ENCODE assay signal across 16 cellular contexts in genomic region chr20:49791165-49791564, GRCh38. TPM values are rescaled to one million over a fixed set of nuclear protein-coding genes. Genes with fewer than 3 reads are reported as not detected.
DNase-seq lines count a peak whose midpoint lies in the region; ATAC-seq and TF ChIP-seq lines count a peak whose summit lies in the region.
"Had no signal": no experiment of that assay in that cellular context is flagged by ENCODE, and none has a peak within 500 bp of the region (broad histone marks: within the 10 kb centered on the region; RNA-seq: fewer than 3 reads in every experiment).

No MANE protein-coding gene starts in this region.

- H3K4me3 ChIP-seq in Caco-2 (ENCODE audit: low read depth, low read length) = no peak overlapping the region
- no peak overlapping the region for H3K4me3 ChIP-seq in OCI-LY3 (ENCODE audit: low read length)
- no peak overlapping the region for H3K4me3 ChIP-seq in esophagus squamous epithelium
- H3K4me3 ChIP-seq in smooth muscle cell = no peak overlapping the region
- no peak overlapping the region for H3K4me3 ChIP-seq in left lung
- H3K4me3 ChIP-seq: GM23338 had no signal

- H3K9ac ChIP-seq in OCI-LY3 (ENCODE audit: low read length) (peak overlapping the region; percentile 4; the same call in 1 of the 2 replicates), smooth muscle cell (ENCODE audit: low read depth) (no peak overlapping the region)
- H3K9ac ChIP-seq: KMS-11 had no signal

- H3K27ac Mint-ChIP-seq in Caco-2 (ENCODE audit: unreplicated experiment) = peak overlapping the region; percentile 55
- H3K27ac Mint-ChIP-seq in T-helper 2 cell treated with Interferon-gamma antibody and Interleukin-4, amounts not matched to agents 5 μg/mL and 100 μg/mL, for 36 hours = no peak overlapping the region
- H3K27ac Mint-ChIP-seq: GM23338 had no signal

- DNase-seq in Caco-2 (no peak), esophagus squamous epithelium (lab: John Stamatoyannopoulos, UW) (no peak), smooth muscle cell (lab: John Stamatoyannopoulos, UW; ENCODE audit: unreplicated experiment) (no peak), left lung (no peak), RPMI8226 (no peak)
- DNase-seq in T-helper 2 cell treated with Interferon-gamma antibody and Interleukin-4, amounts not matched to agents 5 μg/mL and 100 μg/mL, for 36 hours (ENCODE audit: low spot score) = no peak
- DNase-seq: BE2C; CD4-positive, alpha-beta memory T cell; GF-D8; NCI-H1092; NCI-H345; NCI-H526 treated with DMSO at 0.1 percent for 48 hours; OCI-M1 had no signal

- TF ChIP-seq CTCF in Caco-2 (IDR thresholded peaks at IDR 0.05; ENCODE audit: insufficient read depth in 1 of 2, low read depth in 1 of 2, low read length in 1 of 2, severe bottlenecking in 1 of 2, unreplicated experiment in 1 of 2) (no peak), OCI-LY3 (IDR thresholded peaks at IDR 0.05; ENCODE audit: low read depth, low read length) (no peak), esophagus squamous epithelium (IDR thresholded peaks at IDR 0.05) (no peak), smooth muscle cell (IDR thresholded peaks at IDR 0.05; ENCODE audit: borderline replicate concordance, insufficient read depth, poor library complexity, severe bottlenecking) (no peak), left lung (IDR thresholded peaks at IDR 0.05) (no peak)

- peaks cover 52% of the 10 kb centered on the region for H3K4me1 ChIP-seq in Caco-2
- peaks cover 86% of the 10 kb centered on the region for H3K4me1 ChIP-seq in OCI-LY3 (ENCODE audit: low read length)
- H3K4me1 ChIP-seq in esophagus squamous epithelium = peaks cover 7 to 48% (median 13%) of the 10 kb centered on the region in 3 donors
- H3K4me1 ChIP-seq in smooth muscle cell (ENCODE audit: low read depth) = peaks cover 5% of the 10 kb centered on the region
- H3K4me1 ChIP-seq in left lung = peaks cover 0 to 66% of the 10 kb centered on the region in 2 donors
- H3K4me1 ChIP-seq: BE2C had no signal

- BruUV-seq in Caco-2 (replicated peaks; lab: Mats Ljungman, UMichigan) = no TSS peak

- no peaks in the 10 kb centered on the region for H3K27me3 ChIP-seq in Caco-2 (replicated peaks; ENCODE audit: control insufficient read depth, insufficient read depth, low read length)
- no peaks in the 10 kb centered on the region for H3K27me3 ChIP-seq in OCI-LY3 (ENCODE audit: low read depth, low read length)
- no peaks in the 10 kb centered on the region for H3K27me3 ChIP-seq in esophagus squamous epithelium
- H3K27me3 ChIP-seq in smooth muscle cell (ENCODE audit: low read depth) = no peaks in the 10 kb centered on the region
- no peaks in the 10 kb centered on the region for H3K27me3 ChIP-seq in left lung
- H3K27me3 ChIP-seq: BE2C had no signal

- H3K27ac ChIP-seq in OCI-LY3 (ENCODE audit: low read length) (peak overlapping the region; percentile 27; the same call in 1 of the 2 replicates), esophagus squamous epithelium (peak overlapping the region in 3 of 4 donors; percentile 34 to 79 (median 75)), smooth muscle cell (ENCODE audit: low read depth) (peak overlapping the region; percentile 92), left lung (peak overlapping the region in 1 of 2 donors; percentile 78)
- H3K27ac ChIP-seq: KMS-11 had no signal

- CTCF ChIA-PET in Caco-2 (lab: Charles Lee) = no interaction called here

- H3K9me3 Mint-ChIP-seq in Caco-2 (ENCODE audit: unreplicated experiment) = no peaks in the 10 kb centered on the region
- H3K9me3 Mint-ChIP-seq in T-helper 2 cell treated with Interferon-gamma antibody and Interleukin-4, amounts not matched to agents 5 μg/mL and 100 μg/mL, for 36 hours = no peaks in the 10 kb centered on the region
- H3K9me3 Mint-ChIP-seq: CD4-positive, alpha-beta memory T cell; GM23338 had no signal

- H3K36me3 ChIP-seq in Caco-2 (ENCODE audit: control insufficient read depth, insufficient read depth, low read length) (no peaks in the 10 kb centered on the region), OCI-LY3 (replicated peaks; ENCODE audit: low read depth, low read length) (no peaks in the 10 kb centered on the region), esophagus squamous epithelium (no peaks in the 10 kb centered on the region), smooth muscle cell (ENCODE audit: low read depth) (no peaks in the 10 kb centered on the region), left lung (no peaks in the 10 kb centered on the region)
- H3K36me3 ChIP-seq: BE2C had no signal

- WGBS in esophagus squamous epithelium, 2 donors = 65% methylated on average over 2 of the region's 2 CpGs; no CpG with 5 or more reads in 1 of the 2 donors
- 78% methylated on average over 2 of the region's 2 CpGs for WGBS in smooth muscle cell (ENCODE audit: low lambda C conversion rate)

- H3K4me2 ChIP-seq in OCI-LY3 (ENCODE audit: low read length) (no peak overlapping the region), smooth muscle cell (no peak overlapping the region)
- H3K4me2 ChIP-seq: GM23338, KMS-11 had no signal

- no peak overlapping the region for H2AFZ ChIP-seq in OCI-LY3 (ENCODE audit: low read depth, low read length)
- no peak overlapping the region for H2AFZ ChIP-seq in smooth muscle cell (ENCODE audit: low read depth)
- H2AFZ ChIP-seq: GM23338 had no signal

- no peaks in the 10 kb centered on the region for H3K27me3 Mint-ChIP-seq in Caco-2 (ENCODE audit: insufficient read depth, unreplicated experiment)
- H3K27me3 Mint-ChIP-seq in T-helper 2 cell treated with Interferon-gamma antibody and Interleukin-4, amounts not matched to agents 5 μg/mL and 100 μg/mL, for 36 hours (ENCODE audit: low read depth) = peaks cover 2% of the 10 kb centered on the region

- intact Hi-C loops in Caco-2 (cut with micrococcal nuclease; ENCODE audit: unreplicated experiment) = loop anchor here (5.0 kb wide), 1 partner anchor 79 kb away; the partner anchor contains the start of gene B4GALT5
- intact Hi-C loops in esophagus squamous epithelium (cut with DNase I) = no loop called here
- intact Hi-C loops in left lung (cut with DNase I) = no loop called here

- ATAC-seq in left lung = no peak
- ATAC-seq: GM23338 had no signal

- no peak for TF ChIP-seq POLR2A in esophagus squamous epithelium (IDR thresholded peaks at IDR 0.05)

- peaks cover 5% of the 10 kb centered on the region for H3F3A ChIP-seq in smooth muscle cell (ENCODE audit: low read depth)

- POLR2A ChIA-PET in Caco-2 (lab: Charles Lee) = no interaction called here

- no peaks in the 10 kb centered on the region for H3K9me3 ChIP-seq in Caco-2
- H3K9me3 ChIP-seq in OCI-LY3 (ENCODE audit: insufficient read depth, low read length) = no peaks in the 10 kb centered on the region
- no peaks in the 10 kb centered on the region for H3K9me3 ChIP-seq in esophagus squamous epithelium
- H3K9me3 ChIP-seq in smooth muscle cell (replicated peaks; ENCODE audit: low read depth) = no peaks in the 10 kb centered on the region
- no peaks in the 10 kb centered on the region for H3K9me3 ChIP-seq in left lung
- H3K9me3 ChIP-seq: BE2C had no signal

- no peaks in the 10 kb centered on the region for H3K36me3 Mint-ChIP-seq in Caco-2 (ENCODE audit: insufficient read depth, unreplicated experiment)
- no peaks in the 10 kb centered on the region for H3K36me3 Mint-ChIP-seq in T-helper 2 cell treated with Interferon-gamma antibody and Interleukin-4, amounts not matched to agents 5 μg/mL and 100 μg/mL, for 36 hours (ENCODE audit: low read depth)
- H3K36me3 Mint-ChIP-seq: CD4-positive, alpha-beta memory T cell had no signal

- H3K4me1 Mint-ChIP-seq in Caco-2 (ENCODE audit: low read depth, unreplicated experiment) = peaks cover 28% of the 10 kb centered on the region
- peaks cover 41% of the 10 kb centered on the region for H3K4me1 Mint-ChIP-seq in T-helper 2 cell treated with Interferon-gamma antibody and Interleukin-4, amounts not matched to agents 5 μg/mL and 100 μg/mL, for 36 hours (ENCODE audit: low read depth)

- H3K4me3 Mint-ChIP-seq in Caco-2 (ENCODE audit: unreplicated experiment) = no peak overlapping the region
- H3K4me3 Mint-ChIP-seq in T-helper 2 cell treated with Interferon-gamma antibody and Interleukin-4, amounts not matched to agents 5 μg/mL and 100 μg/mL, for 36 hours = no peak overlapping the region
- H3K4me3 Mint-ChIP-seq: CD4-positive, alpha-beta memory T cell; GM23338 had no signal

- H3K79me2 ChIP-seq in OCI-LY3 (ENCODE audit: low read length) (no peaks in the 10 kb centered on the region), smooth muscle cell (ENCODE audit: low read depth) (no peaks in the 10 kb centered on the region)

- no peaks in the 10 kb centered on the region for H4K20me1 ChIP-seq in OCI-LY3 (ENCODE audit: insufficient read depth, low read length)
- no peaks in the 10 kb centered on the region for H4K20me1 ChIP-seq in smooth muscle cell (ENCODE audit: low read depth)

RNA-seq across cellular contexts. Expression of gene SLC9A8, which starts 21.5 kb away (rescaled TPM):
- total RNA-seq in Caco-2 (2022) (19.5 and 21.4 TPM in 2 replicates), esophagus squamous epithelium (10 to 100 TPM; 11.5 to 14.1 (median 11.9) TPM), smooth muscle cell (3.9 and 4.5 TPM in 2 replicates), left lung (10 to 100 TPM in 1 of 2 donors, 1 to 10 TPM in 1; 8.4 to 16.7 TPM)
- 1.4 and 2.2 TPM in 2 replicates for polyA plus RNA-seq in smooth muscle cell
